2 cellular contexts compared by ENCODE assay signal in genomic region chr20:62683660-62684322, GRCh38.
A peak's percentile ranks its signal among the peaks of the same experiment; 100 is the strongest.
TF ChIP-seq lines count a peak whose summit lies in the region.

No MANE protein-coding gene starts in this region.

TF ChIP-seq in A549, 52 proteins besides CTCF, POLR2A, EP300 and RAD21:
- peak; percentile 47; the same call in 1 of the 2 replicates for TF ChIP-seq USF2 (IDR thresholded peaks at IDR 0.05)

TF ChIP-seq in Ishikawa, 13 proteins besides CTCF, POLR2A, EP300 and RAD21:
- peak; percentile 50 for TF ChIP-seq USF1 (IDR thresholded peaks at IDR 0.05)
